ENCODE assay signal across 8 cellular contexts in the genomic region with DNA sequence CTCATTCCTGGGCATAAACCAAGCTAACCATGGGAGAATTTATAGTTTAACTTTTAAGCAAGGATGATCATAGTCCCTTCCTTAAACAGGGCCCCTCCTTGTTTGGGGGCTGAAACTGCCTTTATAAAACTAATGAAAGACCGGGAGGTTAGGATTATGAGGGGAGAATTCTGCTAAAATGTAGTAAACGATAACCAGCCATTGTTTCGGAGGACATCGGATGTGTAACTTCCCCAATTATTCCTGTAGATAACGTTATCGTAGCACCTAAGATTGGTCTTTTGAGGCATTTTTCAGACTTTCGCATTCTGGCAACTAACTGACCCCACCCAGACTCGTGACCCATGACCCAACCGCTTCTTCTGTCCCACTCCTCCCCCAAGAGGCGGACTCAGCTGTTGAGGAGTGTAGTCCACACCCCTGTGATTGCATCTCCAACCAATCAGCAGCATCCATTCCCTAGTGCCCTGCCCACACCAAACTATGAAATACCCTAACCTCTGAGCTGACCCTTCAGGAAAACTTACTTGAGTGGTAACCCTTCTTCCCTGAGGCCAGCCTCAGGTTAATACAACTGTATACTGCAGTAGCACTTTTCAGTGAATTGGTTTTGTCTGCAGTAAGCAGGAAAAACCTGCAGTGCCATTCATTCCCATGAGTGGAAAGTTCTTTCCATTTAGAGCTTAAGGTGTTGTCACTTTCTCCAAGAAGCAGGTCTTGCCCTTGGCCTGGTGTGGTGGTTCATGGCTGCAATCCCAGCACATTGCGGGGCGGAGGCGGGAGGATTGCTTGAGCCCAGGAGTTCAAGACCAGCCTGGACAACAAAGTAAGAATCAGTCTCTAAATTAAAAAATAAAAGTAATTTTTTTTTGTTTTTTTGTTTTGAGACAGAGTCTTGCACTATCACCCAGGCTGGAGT. TPM values are rescaled to one million over a fixed set of nuclear protein-coding genes. Genes with fewer than 3 reads are reported as not detected.
DNase-seq lines count a peak whose midpoint lies in the region; FAIRE-seq and TF ChIP-seq lines count a peak whose summit lies in the region.

No MANE protein-coding gene starts in this region.

- 22 to 24% (median 23%) methylated on average over 13 of the region's 13 CpGs for WGBS in spleen, 5 donors

- peaks cover 21% of the 10 kb centered on the region for H3K4me1 Mint-ChIP-seq in osteocyte (ENCODE audit: unreplicated experiment)

- H3K4me3 ChIP-seq in MG63 (peak overlapping the region; percentile 92), bronchial epithelial cell (ENCODE audit: low read depth, low read length) (peak overlapping the region; percentile 68), spleen (peak overlapping the region; percentile 69 to 97 (median 90))

- no peak for FAIRE-seq in bronchial epithelial cell (lab: Jason Lieb, UNC)

- peaks cover 16% of the 10 kb centered on the region for H3K36me3 Mint-ChIP-seq in osteocyte (ENCODE audit: unreplicated experiment)

- peak; percentile 78 for DNase-seq in GF-D8 (lab: John Stamatoyannopoulos, UW)
- peak; percentile 79 for DNase-seq in H4 (ENCODE audit: low spot score)
- DNase-seq in MG63, result peak; percentile 89
- peak; percentile 23 for DNase-seq in T-helper 22 cell (ENCODE audit: low read depth)
- peak; percentile 86 for DNase-seq in bronchial epithelial cell (ENCODE audit: low read depth)
- DNase-seq in inferior parietal cortex (ENCODE audit: extremely low spot score), result peak; percentile 87
- DNase-seq in spleen, result peak; percentile 90
- DNase-seq in osteocyte (ENCODE audit: extremely low spot score, unreplicated experiment), result no peak

- H3K9me3 ChIP-seq in MG63, result no peaks in the 10 kb centered on the region
- H3K9me3 ChIP-seq in spleen, result no peaks in the 10 kb centered on the region

- no peaks in the 10 kb centered on the region for H3K9me3 Mint-ChIP-seq in osteocyte (ENCODE audit: unreplicated experiment)

- no peak overlapping the region for H3K27ac Mint-ChIP-seq in osteocyte (ENCODE audit: unreplicated experiment)

- H3K27ac ChIP-seq in spleen, result peak overlapping the region; percentile 93 to 100 (median 98)

- intact Hi-C loops in spleen (cut with DNase I; ENCODE audit: low total_unique reads), result no loop called here

- peaks cover 23 to 94% (median 70%) of the 10 kb centered on the region in 6 donors for H3K4me1 ChIP-seq in spleen

- H3K27me3 ChIP-seq in MG63 (no peaks in the 10 kb centered on the region), bronchial epithelial cell (ENCODE audit: control insufficient read depth, insufficient read depth, low read length) (no peaks in the 10 kb centered on the region), spleen (replicated peaks in 1 of 7) (no peaks in the 10 kb centered on the region)

- H3K36me3 ChIP-seq in MG63 (peaks cover 38% of the 10 kb centered on the region), bronchial epithelial cell (ENCODE audit: control insufficient read depth, insufficient read depth, low read length) (peaks cover 3% of the 10 kb centered on the region), spleen (peaks cover 0 to 51% (median 33%) of the 10 kb centered on the region in 6 donors)

- no peak for TF ChIP-seq POLR2A in spleen (IDR thresholded peaks at IDR 0.05)

- H3K27me3 Mint-ChIP-seq in osteocyte (ENCODE audit: unreplicated experiment), result no peaks in the 10 kb centered on the region

- H3K4me3 Mint-ChIP-seq in osteocyte (ENCODE audit: unreplicated experiment), result no peak overlapping the region

- TF ChIP-seq CTCF in bronchial epithelial cell (IDR thresholded peaks at IDR 0.05; ENCODE audit: insufficient read depth, low read length, severe bottlenecking) (no peak), spleen (IDR thresholded peaks at IDR 0.05 in 8 of 11, conservative IDR thresholded peaks at IDR 0.05 in 3 of 11) (no peak), osteocyte (IDR thresholded peaks at IDR 0.05) (no peak)

RNA-seq across cellular contexts. Expression of a gene that starts 0.8 kb away (rescaled TPM):
- 45.7 and 46.9 TPM in 2 replicates for total RNA-seq in H4 (2014; rRNA removed; shearing (Covaris generic))
- 37.8 and 40.1 TPM in 2 replicates for total RNA-seq in MG63 (2014; rRNA removed; shearing (Covaris generic); ENCODE audit: low replicate concordance)
- total RNA-seq in bronchial epithelial cell, result 34.7 and 43.7 TPM in 2 replicates
- total RNA-seq in spleen, result 10 to 100 TPM; 38.1 to 69.3 (median 47.0) TPM
- 10 to 100 TPM; 80.5 to 98.3 (median 93.2) TPM for polyA plus RNA-seq in spleen
- 35.6 and 38.4 TPM in 2 replicates for total RNA-seq in osteocyte

RNA-seq across cellular contexts. Expression of a gene that starts 14.1 kb away (rescaled TPM):
- 23.1 and 31.2 TPM in 2 replicates for total RNA-seq in H4 (2014; rRNA removed; shearing (Covaris generic))
- 36.4 and 44.5 TPM in 2 replicates for total RNA-seq in MG63 (2014; rRNA removed; shearing (Covaris generic); ENCODE audit: low replicate concordance)
- 84.0 and 92.9 TPM in 2 replicates for total RNA-seq in bronchial epithelial cell
- 100 to 1,000 TPM; 159 to 394 (median 208) TPM for total RNA-seq in spleen
- 100 to 1,000 TPM; 180 to 249 (median 247) TPM for polyA plus RNA-seq in spleen
- 122 and 126 TPM in 2 replicates for total RNA-seq in osteocyte

RNA-seq across cellular contexts. Expression of a gene that starts 39.2 kb away (rescaled TPM):
- total RNA-seq in H4 (2014; rRNA removed; shearing (Covaris generic)), result not detected in 2 replicates
- not detected in 2 replicates for total RNA-seq in MG63 (2014; rRNA removed; shearing (Covaris generic); ENCODE audit: low replicate concordance)
- total RNA-seq in bronchial epithelial cell, result not detected in 2 replicates
- total RNA-seq in spleen, result 1 to 10 TPM in 4 of 7 donors, under 1 TPM in 1, not detected in 2; 0.34 to 3.9 (median 1.8) TPM
- under 1 TPM in 2 of 3 donors, not detected in 1; 0.03 to 0.10 TPM for polyA plus RNA-seq in spleen
- total RNA-seq in osteocyte, result not detected in 2 replicates
